In the genomic region with DNA sequence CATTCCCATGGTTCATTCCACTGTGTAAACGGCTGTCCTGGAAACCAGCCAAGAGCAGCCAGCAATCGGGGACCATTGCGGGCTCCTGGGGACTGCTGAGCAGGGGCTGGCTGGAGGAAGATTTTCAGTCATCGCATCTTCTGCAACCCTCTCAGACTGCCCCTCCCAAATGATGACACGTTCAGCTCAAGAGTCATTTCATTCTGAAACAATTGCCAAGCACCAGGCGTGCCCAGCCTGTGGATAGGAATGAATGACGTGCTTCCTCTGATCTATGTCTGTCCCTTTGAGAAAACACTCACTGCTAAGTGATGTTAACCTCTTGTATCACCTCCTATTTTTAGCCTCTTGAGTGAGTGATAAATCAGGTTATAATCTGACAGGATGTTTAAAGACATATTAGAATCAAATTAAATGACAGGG, we compare ENCODE assay signal across 8 cellular contexts.
DNase-seq lines count a peak whose midpoint lies in the region; ATAC-seq and TF ChIP-seq lines count a peak whose summit lies in the region.

No MANE protein-coding gene starts in this region.

- TF ChIP-seq CTCF in psoas muscle (IDR thresholded peaks at IDR 0.05): no peak

- no peak overlapping the region for H3K4me3 ChIP-seq in BLaER1 treated with 17β-estradiol and CSF1 and Interleukin-3, amounts not matched to agents 10 nM and 100 nM
- H3K4me3 ChIP-seq in psoas muscle: no peak overlapping the region

- peak overlapping the region; percentile 46 to 88 (median 77) for H3K4me2 ChIP-seq in BLaER1 treated with 17β-estradiol and CSF1 and Interleukin-3, amounts not matched to agents 10 nM and 100 nM

- H3K27me3 ChIP-seq in BLaER1 treated with 17β-estradiol and CSF1 and Interleukin-3, amounts not matched to agents 10 nM and 100 nM: no peaks in the 10 kb centered on the region
- H3K27me3 ChIP-seq in psoas muscle (ENCODE audit: insufficient read depth in 3 of 3, low read length in 2 of 3): no peaks in the 10 kb centered on the region

- H4K20me1 ChIP-seq in BLaER1 treated with 17β-estradiol and CSF1 and Interleukin-3, amounts not matched to agents 10 nM and 100 nM: no peaks in the 10 kb centered on the region

- peaks cover 0 to 14% (median 0%) of the 10 kb centered on the region in 11 experiments; a peak in 7 of 22 replicates for H3K9me3 ChIP-seq in BLaER1 treated with 17β-estradiol and CSF1 and Interleukin-3, amounts not matched to agents 10 nM and 100 nM (replicated peaks in 1 of 11)
- H3K9me3 ChIP-seq in psoas muscle: no peaks in the 10 kb centered on the region

- peak; percentile 39 for DNase-seq in activated CD4-positive, CD25-positive, alpha-beta regulatory T cell treated with anti-CD3 and anti-CD28 coated beads, Interleukin-2, amount 50 U/mL, for 72 hours
- DNase-seq in effector memory CD8-positive, alpha-beta T cell: peak; percentile 57 to 63 (median 62)
- peak; percentile 47 to 75 for DNase-seq in psoas muscle
- DNase-seq in NCI-H146 (lab: John Stamatoyannopoulos, UW): no peak
- DNase-seq in globus pallidus (ENCODE audit: low spot score): no peak

- peak; percentile 59 for ATAC-seq in HG03520 (IDR thresholded peaks at IDR 0.05; ENCODE audit: unreplicated experiment)
- ATAC-seq in effector memory CD8-positive, alpha-beta T cell (replicated peaks): peak; percentile 84
- ATAC-seq in psoas muscle: peak; percentile 92 to 99 (median 96)
- ATAC-seq in HG03139 (IDR thresholded peaks at IDR 0.05; ENCODE audit: unreplicated experiment): no peak

- peak overlapping the region in 8 of 11 experiments; percentile 6 to 72 (median 66); a peak in 12 of 22 replicates for H3K9ac ChIP-seq in BLaER1 treated with 17β-estradiol and CSF1 and Interleukin-3, amounts not matched to agents 10 nM and 100 nM

- H3K4me1 Mint-ChIP-seq in effector memory CD8-positive, alpha-beta T cell (ENCODE audit: low read depth in 2 of 2): peaks cover 44 to 53% of the 10 kb centered on the region in 2 donors

- H3K36me3 ChIP-seq in BLaER1 treated with 17β-estradiol and CSF1 and Interleukin-3, amounts not matched to agents 10 nM and 100 nM: no peaks in the 10 kb centered on the region
- no peaks in the 10 kb centered on the region for H3K36me3 ChIP-seq in psoas muscle (ENCODE audit: insufficient read depth in 1 of 2, low read depth in 1 of 2)

- intact Hi-C loops in psoas muscle (cut with DNase I): no loop called here

- peaks cover 2 to 10% of the 10 kb centered on the region in 2 donors for H3K9me3 Mint-ChIP-seq in effector memory CD8-positive, alpha-beta T cell

- peak overlapping the region; percentile 31 to 56 for H3K4me3 Mint-ChIP-seq in effector memory CD8-positive, alpha-beta T cell

- H3K27me3 Mint-ChIP-seq in effector memory CD8-positive, alpha-beta T cell: no peaks in the 10 kb centered on the region

- H3K4me1 ChIP-seq in BLaER1 treated with 17β-estradiol and CSF1 and Interleukin-3, amounts not matched to agents 10 nM and 100 nM: peaks cover 39 to 77% (median 62%) of the 10 kb centered on the region in 10 experiments
- peaks cover 7% of the 10 kb centered on the region for H3K4me1 ChIP-seq in psoas muscle

- H3K36me3 Mint-ChIP-seq in effector memory CD8-positive, alpha-beta T cell (ENCODE audit: insufficient read depth): peaks cover 5% of the 10 kb centered on the region

- WGBS in psoas muscle, 3 donors: 4 to 8% (median 7%) methylated on average over 7 of the region's 7 CpGs

- H3K27ac Mint-ChIP-seq in effector memory CD8-positive, alpha-beta T cell: peak overlapping the region; percentile 96 to 98

- peak overlapping the region in 10 of 11 experiments; percentile 11 to 93 (median 85); a peak in 19 of 22 replicates for H3K27ac ChIP-seq in BLaER1 treated with 17β-estradiol and CSF1 and Interleukin-3, amounts not matched to agents 10 nM and 100 nM
- H3K27ac ChIP-seq in psoas muscle: no peak overlapping the region

Comparison
In these comparisons a context has a peak if more than half of its experiments do, and no peak if none do; other contexts are left out.
1. DNase-seq: peak in activated CD4-positive, CD25-positive, alpha-beta regulatory T cell treated with anti-CD3 and anti-CD28 coated beads, Interleukin-2, amount 50 U/mL, for 72 hours (single experiment), effector memory CD8-positive, alpha-beta T cell (3 of 3) and psoas muscle (2 of 2); none in NCI-H146 (single experiment) and globus pallidus (single experiment).